8 cellular contexts compared by ENCODE assay signal in the genomic region with DNA sequence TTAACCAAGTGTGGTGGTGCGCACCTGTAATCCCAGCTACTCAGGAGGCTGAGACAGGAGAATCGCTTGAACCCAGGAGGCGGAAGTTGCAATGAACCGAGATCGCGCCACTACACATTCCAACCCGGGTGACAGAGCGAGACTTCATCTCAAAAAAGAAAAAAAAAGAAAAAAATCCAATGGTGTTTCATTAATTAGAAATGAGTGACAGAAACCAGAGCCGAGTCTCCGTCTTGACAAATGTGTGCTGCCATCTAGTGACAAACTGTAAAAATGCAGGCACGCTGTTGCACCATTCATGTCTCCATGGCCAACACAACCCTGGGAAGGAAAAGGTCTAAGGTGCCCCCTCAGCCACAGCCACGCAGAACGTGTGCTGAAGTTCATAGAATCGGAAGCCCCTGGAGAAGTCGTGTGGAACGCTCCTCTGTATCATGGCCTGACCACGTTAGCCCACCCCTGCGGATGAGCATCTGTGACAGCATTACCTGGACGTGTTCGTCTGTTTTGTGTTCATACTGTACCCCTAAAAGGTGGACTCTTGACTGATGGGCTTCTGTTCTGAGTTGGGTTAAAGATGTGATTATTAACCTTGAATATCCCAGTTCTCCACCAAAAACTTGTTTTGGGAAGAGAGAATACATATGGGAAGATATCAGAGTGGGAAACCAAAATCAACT.
DNase-seq lines count a peak whose midpoint lies in the region; ATAC-seq and TF ChIP-seq lines count a peak whose summit lies in the region.

No MANE protein-coding gene starts in this region.

- H3K4me1 Mint-ChIP-seq in T-cell, result peaks cover 14 to 37% (median 23%) of the 10 kb centered on the region in 3 donors

- no peaks in the 10 kb centered on the region for H3K36me3 ChIP-seq in adrenal gland (replicated peaks in 1 of 2)
- H3K36me3 ChIP-seq in left ventricle myocardium inferior, result no peaks in the 10 kb centered on the region

- CTCF ChIA-PET in T-cell (lab: Charles Lee), result interaction anchor here (0.7 to 2.8 kb wide), 6 partner anchors 11 to 142 kb away, joined by 3 to 10 read pairs (median 4); no protein-coding TSS in a partner anchor

- intact Hi-C loops in adrenal gland (cut with DNase I), result loop anchor here (5.0 to 10.0 kb wide), 3 partner anchors 58 to 122 kb away; no protein-coding TSS in a partner anchor
- intact Hi-C loops in left ventricle myocardium inferior (cut with micrococcal nuclease), result loop anchor here (10.0 kb wide), 1 partner anchor 120 kb away; no protein-coding TSS in a partner anchor

- H3K9me3 ChIP-seq in adrenal gland (replicated peaks in 1 of 3) (no peaks in the 10 kb centered on the region), left ventricle myocardium inferior (replicated peaks) (no peaks in the 10 kb centered on the region)

- no peak overlapping the region for H3K4me3 Mint-ChIP-seq in T-cell

- H3K27me3 Mint-ChIP-seq in T-cell, result peaks cover 0 to 3% of the 10 kb centered on the region in 2 donors

- ATAC-seq in T-cell (replicated peaks in 1 of 4) (peak; percentile 35 to 62 (median 54)), GM21360 (IDR thresholded peaks at IDR 0.05; ENCODE audit: unreplicated experiment) (no peak)

- H3K36me3 Mint-ChIP-seq in T-cell, result peaks cover 3% of the 10 kb centered on the region

- POLR2A ChIA-PET in T-cell (lab: Charles Lee), result no interaction called here

- peak overlapping the region in 1 of 2 donors; percentile 6 for H3K27ac Mint-ChIP-seq in T-cell

- H3K27ac ChIP-seq in adrenal gland (no peak overlapping the region), left ventricle myocardium inferior (replicated peaks) (no peak overlapping the region)

- H3K27me3 ChIP-seq in adrenal gland (no peaks in the 10 kb centered on the region), left ventricle myocardium inferior (ENCODE audit: low read depth) (no peaks in the 10 kb centered on the region)

- H3K9me3 Mint-ChIP-seq in T-cell, result no peaks in the 10 kb centered on the region

- TF ChIP-seq CTCF in adrenal gland (IDR thresholded peaks at IDR 0.05) (peak; percentile 84 to 97 (median 88)), left ventricle myocardium inferior (IDR thresholded peaks at IDR 0.05; ENCODE audit: borderline replicate concordance) (peak; percentile 92)

- 25 to 28% (median 27%) methylated on average over 20 of the region's 20 CpGs for WGBS in adrenal gland, 4 donors

- no peak for TF ChIP-seq POLR2A in adrenal gland (IDR thresholded peaks at IDR 0.05)

- no peak overlapping the region for H3K4me3 ChIP-seq in adrenal gland
- no peak overlapping the region for H3K4me3 ChIP-seq in left ventricle myocardium inferior

- DNase-seq in NCI-H1417 (lab: John Stamatoyannopoulos, UW) (peak; percentile 18 to 70 (median 53)), NCI-H1417 treated with DMSO at 0.1 percent for 48 hours (lab: John Stamatoyannopoulos, UW) (no peak), LHCN-M2 (ENCODE audit: low read depth) (peak; percentile 59), T-cell (peak; percentile 37 to 76 (median 63)), adrenal gland (peak; percentile 59 to 93 (median 82)), left ventricle myocardium inferior (peak; percentile 26), retina (peak; percentile 77)

- H3K4me1 ChIP-seq in adrenal gland (replicated peaks in 1 of 2) (peaks cover 12 to 34% of the 10 kb centered on the region in 2 donors), left ventricle myocardium inferior (peaks cover 28% of the 10 kb centered on the region)
